ENCODE assay signal across 10 cellular contexts in the genomic region with DNA sequence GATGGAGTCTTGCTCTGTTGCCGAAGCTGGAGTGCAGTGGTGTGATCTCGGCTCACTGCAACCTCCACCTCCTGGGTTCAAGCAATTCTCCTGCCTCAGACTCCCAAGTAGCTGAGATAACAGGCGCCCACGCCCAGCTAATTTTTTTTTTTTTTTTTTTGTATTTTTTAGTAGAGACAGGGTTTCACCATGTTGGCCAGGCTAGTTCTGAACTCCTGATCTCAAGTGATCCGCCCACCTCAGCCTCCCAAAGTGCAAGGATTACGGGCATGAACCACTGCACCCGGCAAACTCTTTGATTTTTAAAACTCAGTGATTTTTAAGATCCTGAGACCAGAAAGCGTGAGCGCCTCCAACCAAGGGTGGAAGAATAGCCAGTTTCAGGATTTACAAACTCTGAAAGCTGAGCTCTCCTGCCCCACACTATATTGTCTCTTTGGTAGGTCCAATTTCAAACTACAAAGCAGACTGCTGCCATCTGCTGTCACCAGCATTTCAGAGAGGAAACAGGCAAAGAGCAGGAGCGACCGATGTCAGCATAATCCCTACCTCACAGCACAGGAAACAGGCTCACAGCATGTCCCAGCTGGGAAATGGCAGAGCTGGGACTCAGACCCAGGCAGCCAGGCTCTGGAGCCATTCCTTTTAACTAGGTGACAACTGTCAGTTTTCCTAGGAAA. TPM values are rescaled to one million over a fixed set of nuclear protein-coding genes. Genes with fewer than 3 reads are reported as not detected.
DNase-seq lines count a peak whose midpoint lies in the region; ATAC-seq and TF ChIP-seq lines count a peak whose summit lies in the region.
"Had no signal": no experiment of that assay in that cellular context is flagged by ENCODE, and none has a peak within 500 bp of the region (broad histone marks: within the 10 kb centered on the region; RNA-seq: fewer than 3 reads in every experiment).

No MANE protein-coding gene starts in this region.

- no peak overlapping the region for H3K4me3 Mint-ChIP-seq in activated naive CD4-positive, alpha-beta T cell treated with anti-CD3 and anti-CD28 coated beads for 36 hours

- no peaks in the 10 kb centered on the region for H3K27me3 Mint-ChIP-seq in activated naive CD4-positive, alpha-beta T cell treated with anti-CD3 and anti-CD28 coated beads for 36 hours (ENCODE audit: low read depth)
- H3K27me3 Mint-ChIP-seq: activated naive CD4-positive, alpha-beta T cell treated with anti-CD3 and anti-CD28 coated beads, Interleukin-2, amount 50 U/mL, for 24 hours had no signal

- CTCF ChIA-PET in activated naive CD4-positive, alpha-beta T cell treated with anti-CD3 and anti-CD28 coated beads for 36 hours (lab: Charles Lee) = interaction anchor here (0.7 to 6.7 kb wide), 17 partner anchors 8 to 108 kb away, joined by 3 to 101 read pairs (median 6); a partner anchor contains a TSS

- H3K4me1 Mint-ChIP-seq in activated naive CD4-positive, alpha-beta T cell treated with anti-CD3 and anti-CD28 coated beads for 36 hours (ENCODE audit: low read depth) = peaks cover 46% of the 10 kb centered on the region

- H3K27ac Mint-ChIP-seq in activated naive CD4-positive, alpha-beta T cell treated with anti-CD3 and anti-CD28 coated beads for 36 hours = peak overlapping the region; percentile 29

- H3K27me3 ChIP-seq in SJCRH30 (no peaks in the 10 kb centered on the region), testis (no peaks in the 10 kb centered on the region)
- H3K27me3 ChIP-seq: neutrophil had no signal

- H3K36me3 ChIP-seq in SJCRH30 = peaks cover 8% of the 10 kb centered on the region
- no peaks in the 10 kb centered on the region for H3K36me3 ChIP-seq in testis (ENCODE audit: low read depth, missing control alignments)

- H3K4me3 ChIP-seq in SJCRH30 (no peak overlapping the region), testis (no peak overlapping the region)

- TF ChIP-seq CTCF in testis (IDR thresholded peaks at IDR 0.05) = no peak

- H3K27ac ChIP-seq in SJCRH30 = peak overlapping the region; percentile 45
- no peak overlapping the region for H3K27ac ChIP-seq in testis
- H3K27ac ChIP-seq: neutrophil had no signal

- H3K36me3 Mint-ChIP-seq in activated naive CD4-positive, alpha-beta T cell treated with anti-CD3 and anti-CD28 coated beads for 36 hours (ENCODE audit: low read depth) = peaks cover 5% of the 10 kb centered on the region
- H3K36me3 Mint-ChIP-seq: activated naive CD4-positive, alpha-beta T cell treated with anti-CD3 and anti-CD28 coated beads, Interleukin-2, amount 50 U/mL, for 24 hours had no signal

- intact Hi-C loops in activated naive CD4-positive, alpha-beta T cell treated with anti-CD3 and anti-CD28 coated beads for 36 hours (cut with micrococcal nuclease) = loop anchor here (1.0 to 5.0 kb wide), 5 partner anchors 24 to 109 kb away; a partner anchor contains a TSS
- intact Hi-C loops in Right ventricle myocardium superior (cut with DNase I) = no loop called here
- intact Hi-C loops in testis (cut with DNase I; ENCODE audit: low total_unique reads) = no loop called here

- no peak for TF ChIP-seq POLR2A in testis (IDR thresholded peaks at IDR 0.05)

- WGBS in testis, 2 donors = 45 to 47% methylated on average over 11 of the region's 11 CpGs

- ATAC-seq in Right ventricle myocardium superior (ENCODE audit: poor library complexity) (peak; percentile 85), GM18870 (IDR thresholded peaks at IDR 0.05; ENCODE audit: unreplicated experiment) (no peak)

- H3K9me3 ChIP-seq in SJCRH30 (replicated peaks) (no peaks in the 10 kb centered on the region), testis (no peaks in the 10 kb centered on the region)
- H3K9me3 ChIP-seq: neutrophil had no signal

- no peaks in the 10 kb centered on the region for H3K9me3 Mint-ChIP-seq in activated naive CD4-positive, alpha-beta T cell treated with anti-CD3 and anti-CD28 coated beads for 36 hours
- H3K9me3 Mint-ChIP-seq: activated naive CD4-positive, alpha-beta T cell treated with anti-CD3 and anti-CD28 coated beads, Interleukin-2, amount 50 U/mL, for 24 hours had no signal

- H3K4me1 ChIP-seq in SJCRH30 (peaks cover 35% of the 10 kb centered on the region), testis (peaks cover 18% of the 10 kb centered on the region)

- DNase-seq in activated naive CD4-positive, alpha-beta T cell treated with anti-CD3 and anti-CD28 coated beads for 36 hours = peak; percentile 69
- no peak for DNase-seq in activated naive CD4-positive, alpha-beta T cell treated with Interleukin-2 at 50 U/mL for 16 hours
- DNase-seq in SJCRH30 = peak; percentile 46 to 75
- DNase-seq in Right ventricle myocardium superior = peak; percentile 35
- peak; percentile 43 for DNase-seq in testis
- no peak for DNase-seq in 8988T
- DNase-seq in activated gamma-delta T cell treated with Interleukin-2 at 50 U/mL for 16 hours = no peak

RNA-seq across cellular contexts. Expression of a gene that starts 9.2 kb away (rescaled TPM):
- total RNA-seq in activated naive CD4-positive, alpha-beta T cell treated with anti-CD3 and anti-CD28 coated beads for 36 hours = 10 to 100 TPM; 76.4 to 77.4 TPM
- 54.2 and 66.5 TPM in 2 replicates for total RNA-seq in SJCRH30 (2014; rRNA removed; shearing (Covaris generic))
- total RNA-seq in Right ventricle myocardium superior (45.5 TPM), testis (100 to 1,000 TPM; 145 to 151 TPM)
- polyA plus RNA-seq in testis (ENCODE audit: insufficient read depth, low read depth, low replicate concordance) = 241 TPM

RNA-seq across cellular contexts. Expression of a gene that starts 10.0 kb away (rescaled TPM):
- total RNA-seq in activated naive CD4-positive, alpha-beta T cell treated with anti-CD3 and anti-CD28 coated beads for 36 hours = under 1 TPM; 0.52 TPM
- 0.51 and 0.58 TPM in 2 replicates for total RNA-seq in SJCRH30 (2014; rRNA removed; shearing (Covaris generic))
- total RNA-seq in Right ventricle myocardium superior (0.70 TPM), testis (1 to 10 TPM in 1 of 2 donors, under 1 TPM in 1; 0.71 to 1.9 TPM)
- polyA plus RNA-seq in testis (ENCODE audit: insufficient read depth, low read depth, low replicate concordance) = 3.0 TPM

RNA-seq across cellular contexts. Expression of a gene that starts 19.8 kb away (rescaled TPM):
- total RNA-seq in activated naive CD4-positive, alpha-beta T cell treated with anti-CD3 and anti-CD28 coated beads for 36 hours = 10 to 100 TPM; 16.4 to 16.9 TPM
- 6.1 and 6.3 TPM in 2 replicates for total RNA-seq in SJCRH30 (2014; rRNA removed; shearing (Covaris generic))
- total RNA-seq in Right ventricle myocardium superior = 12.6 TPM
- 10 to 100 TPM; 32.8 to 33.1 TPM for total RNA-seq in testis
- 15.7 TPM for polyA plus RNA-seq in testis (ENCODE audit: insufficient read depth, low read depth, low replicate concordance)

RNA-seq across cellular contexts. Expression of a gene that starts 43.3 kb away (rescaled TPM):
- 1 to 10 TPM; 6.7 to 7.2 TPM for total RNA-seq in activated naive CD4-positive, alpha-beta T cell treated with anti-CD3 and anti-CD28 coated beads for 36 hours
- 2.8 and 3.4 TPM in 2 replicates for total RNA-seq in SJCRH30 (2014; rRNA removed; shearing (Covaris generic))
- 7.3 TPM for total RNA-seq in Right ventricle myocardium superior
- total RNA-seq in testis = 10 to 100 TPM; 19.9 TPM
- 42.1 TPM for polyA plus RNA-seq in testis (ENCODE audit: insufficient read depth, low read depth, low replicate concordance)

RNA-seq across cellular contexts. Expression of a gene that starts 58.7 kb away (rescaled TPM):
- total RNA-seq in activated naive CD4-positive, alpha-beta T cell treated with anti-CD3 and anti-CD28 coated beads for 36 hours = 10 to 100 TPM; 15.7 to 17.1 TPM
- 25.0 and 26.6 TPM in 2 replicates for total RNA-seq in SJCRH30 (2014; rRNA removed; shearing (Covaris generic))
- total RNA-seq in Right ventricle myocardium superior (98.8 TPM), testis (10 to 100 TPM; 52.8 to 76.9 TPM)
- 130 TPM for polyA plus RNA-seq in testis (ENCODE audit: insufficient read depth, low read depth, low replicate concordance)

Comparison
In these comparisons a context has a peak if more than half of its experiments do, and no peak if none do; other contexts are left out.
1. DNase-seq: peak in activated naive CD4-positive, alpha-beta T cell treated with anti-CD3 and anti-CD28 coated beads for 36 hours (single experiment), SJCRH30 (2 of 2), Right ventricle myocardium superior (single experiment) and testis (single experiment); none in activated naive CD4-positive, alpha-beta T cell treated with Interleukin-2 at 50 U/mL for 16 hours (single experiment), 8988T (single experiment) and activated gamma-delta T cell treated with Interleukin-2 at 50 U/mL for 16 hours (single experiment).